20 cellular contexts compared by ENCODE assay signal in the genomic region with DNA sequence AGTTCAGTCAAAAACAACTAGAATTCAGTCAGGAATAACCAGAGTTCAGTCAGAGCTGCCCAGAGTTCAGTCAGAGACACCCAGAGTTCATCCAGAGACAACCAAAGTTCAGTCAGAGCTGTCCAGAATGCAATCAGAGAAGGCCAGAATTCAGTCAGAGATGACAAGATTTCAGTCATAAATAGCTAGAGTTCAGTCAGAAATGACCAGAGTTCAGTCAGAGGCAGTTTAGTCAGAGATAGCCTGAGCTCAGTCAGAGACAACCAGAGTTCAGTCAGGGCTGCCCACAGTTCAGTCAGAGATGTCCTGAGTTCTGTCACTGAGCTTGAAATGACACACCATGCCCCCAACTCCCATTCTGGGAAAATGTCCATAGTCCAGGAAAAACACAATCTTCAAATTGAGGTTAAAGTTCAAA.
DNase-seq lines count a peak whose midpoint lies in the region; ATAC-seq and TF ChIP-seq lines count a peak whose summit lies in the region.
"Had no signal": no experiment of that assay in that cellular context is flagged by ENCODE, and none has a peak within 500 bp of the region (broad histone marks: within the 10 kb centered on the region; RNA-seq: fewer than 3 reads in every experiment).

No MANE protein-coding gene starts in this region.

- peak overlapping the region; percentile 24 for H3K4me3 Mint-ChIP-seq in activated naive CD4-positive, alpha-beta T cell treated with anti-CD3 and anti-CD28 coated beads, Interleukin-2, amount 50 U/mL, for 24 hours
- H3K4me3 Mint-ChIP-seq in stimulated activated naive CD8-positive, alpha-beta T cell treated with anti-CD3 and anti-CD28 coated beads, Interleukin-15, amount 100 ng/mL, for 72 hours, result no peak overlapping the region
- H3K4me3 Mint-ChIP-seq: mesothelial cell of epicardium, neural progenitor cell had no signal

- no peak for DNase-seq in activated CD4-positive, CD25-positive, alpha-beta regulatory T cell (lab: John Stamatoyannopoulos, UW)
- DNase-seq in stimulated activated CD4-positive, alpha-beta T cell treated with anti-CD3 and anti-CD28 coated beads, Interleukin-4, amount 100 ng/mL, for 24 hours, result peak; percentile 53
- DNase-seq in stimulated activated CD4-positive, alpha-beta T cell treated with anti-CD3 and anti-CD28 coated beads, Interleukin-12 subunit alpha, Interleukin-12 subunit beta, amount 100 ng/mL, for 4 hours, result no peak
- DNase-seq in stimulated activated naive CD8-positive, alpha-beta T cell treated with anti-CD3 and anti-CD28 coated beads, Interleukin-15, amount 100 ng/mL, for 72 hours, result peak in 1 of 2 donors; percentile 67
- no peak for DNase-seq in adrenal gland
- DNase-seq in NCI-H2029 treated with DMSO at 0.1 percent for 48 hours (lab: John Stamatoyannopoulos, UW), result no peak
- DNase-seq: AML-193, Calu3, EL, NCI-H774, psoas muscle, uterus had no signal

- no peak overlapping the region for H3K4me3 ChIP-seq in adrenal gland
- H3K4me3 ChIP-seq: coronary artery, HAP-1, K562, neural progenitor cell, psoas muscle, uterus had no signal

- no peak overlapping the region for H3K27ac ChIP-seq in adrenal gland
- H3K27ac ChIP-seq: 22Rv1, coronary artery, neural progenitor cell, psoas muscle, uterus had no signal

- peaks cover 6% of the 10 kb centered on the region for H3K9me3 Mint-ChIP-seq in activated naive CD4-positive, alpha-beta T cell treated with anti-CD3 and anti-CD28 coated beads, Interleukin-2, amount 50 U/mL, for 24 hours
- no peaks in the 10 kb centered on the region for H3K9me3 Mint-ChIP-seq in stimulated activated naive CD8-positive, alpha-beta T cell treated with anti-CD3 and anti-CD28 coated beads, Interleukin-15, amount 100 ng/mL, for 72 hours
- H3K9me3 Mint-ChIP-seq: mesothelial cell of epicardium had no signal

- H3K27me3 ChIP-seq in adrenal gland, result no peaks in the 10 kb centered on the region
- H3K27me3 ChIP-seq: neural progenitor cell, uterus had no signal

- intact Hi-C loops in adrenal gland (cut with DNase I), result no loop called here

- peak; percentile 80 for ATAC-seq in activated CD4-positive, CD25-positive, alpha-beta regulatory T cell treated with anti-CD3 and anti-CD28 coated beads, Interleukin-2, amount 50 U/mL, for 24 hours
- ATAC-seq in stimulated activated naive CD8-positive, alpha-beta T cell treated with anti-CD3 and anti-CD28 coated beads, Interleukin-15, amount 100 ng/mL, for 72 hours, result peak; percentile 79
- ATAC-seq: K562, psoas muscle had no signal

- H3K4me1 Mint-ChIP-seq in activated naive CD4-positive, alpha-beta T cell treated with anti-CD3 and anti-CD28 coated beads, Interleukin-2, amount 50 U/mL, for 24 hours, result peaks cover 100% of the 10 kb centered on the region
- peaks cover 100% of the 10 kb centered on the region for H3K4me1 Mint-ChIP-seq in stimulated activated naive CD8-positive, alpha-beta T cell treated with anti-CD3 and anti-CD28 coated beads, Interleukin-15, amount 100 ng/mL, for 72 hours
- H3K4me1 Mint-ChIP-seq: mesothelial cell of epicardium had no signal

- peak overlapping the region; percentile 94 for H3K27ac Mint-ChIP-seq in activated naive CD4-positive, alpha-beta T cell treated with anti-CD3 and anti-CD28 coated beads, Interleukin-2, amount 50 U/mL, for 24 hours
- H3K27ac Mint-ChIP-seq in stimulated activated naive CD8-positive, alpha-beta T cell treated with anti-CD3 and anti-CD28 coated beads, Interleukin-15, amount 100 ng/mL, for 72 hours, result peak overlapping the region; percentile 94 to 95
- H3K27ac Mint-ChIP-seq: mesothelial cell of epicardium, neural progenitor cell had no signal

- no peaks in the 10 kb centered on the region for H3K27me3 Mint-ChIP-seq in activated naive CD4-positive, alpha-beta T cell treated with anti-CD3 and anti-CD28 coated beads, Interleukin-2, amount 50 U/mL, for 24 hours
- no peaks in the 10 kb centered on the region for H3K27me3 Mint-ChIP-seq in stimulated activated naive CD8-positive, alpha-beta T cell treated with anti-CD3 and anti-CD28 coated beads, Interleukin-15, amount 100 ng/mL, for 72 hours

- peaks cover 2% of the 10 kb centered on the region for H3K36me3 Mint-ChIP-seq in activated naive CD4-positive, alpha-beta T cell treated with anti-CD3 and anti-CD28 coated beads, Interleukin-2, amount 50 U/mL, for 24 hours
- H3K36me3 Mint-ChIP-seq: mesothelial cell of epicardium, neural progenitor cell had no signal

- no peaks in the 10 kb centered on the region for H3K36me3 ChIP-seq in adrenal gland (replicated peaks in 1 of 2)
- H3K36me3 ChIP-seq: HAP-1, neural progenitor cell, uterus had no signal

- TF ChIP-seq POLR2A in adrenal gland (IDR thresholded peaks at IDR 0.05), result no peak

- no peaks in the 10 kb centered on the region for H3K9me3 ChIP-seq in adrenal gland (replicated peaks in 1 of 3)
- H3K9me3 ChIP-seq: HAP-1, psoas muscle, uterus had no signal

- no peaks in the 10 kb centered on the region for H3K4me1 ChIP-seq in adrenal gland (replicated peaks in 1 of 2)
- H3K4me1 ChIP-seq: HAP-1, psoas muscle, uterus had no signal

- TF ChIP-seq CTCF in adrenal gland (IDR thresholded peaks at IDR 0.05), result no peak
